ENCODE assay signal across 21 cellular contexts in genomic region chr15:71349736-71350515, GRCh38.
DNase-seq lines count a peak whose midpoint lies in the region; ATAC-seq, FAIRE-seq and TF ChIP-seq lines count a peak whose summit lies in the region.
"Had no signal": no experiment of that assay in that cellular context is flagged by ENCODE, and none has a peak within 500 bp of the region (broad histone marks: within the 10 kb centered on the region; RNA-seq: fewer than 3 reads in every experiment).

No MANE protein-coding gene starts in this region.

- H3K9me3 ChIP-seq in HepG2 (ENCODE audit: low read length) (no peaks in the 10 kb centered on the region), right lobe of liver (no peaks in the 10 kb centered on the region), psoas muscle (no peaks in the 10 kb centered on the region)
- H3K9me3 ChIP-seq: BE2C had no signal

- H3K4me3 ChIP-seq in HepG2 (replicated peaks in 1 of 3; ENCODE audit: insufficient read depth in 1 of 3, low read depth in 2 of 3, low read length in 3 of 3) (no peak overlapping the region), right lobe of liver (no peak overlapping the region), fibroblast of the aortic adventitia (ENCODE audit: low read depth, low read length) (no peak overlapping the region), psoas muscle (no peak overlapping the region)
- H3K4me3 ChIP-seq: SK-N-MC had no signal

- intact Hi-C loops in HepG2 (cut with micrococcal nuclease; ENCODE audit: unreplicated experiment) (no loop called here), right lobe of liver (cut with DNase I) (no loop called here), psoas muscle (cut with DNase I) (no loop called here)

- H3K4me2 ChIP-seq in HepG2 (ENCODE audit: low read depth, low read length) = no peak overlapping the region
- H3K4me2 ChIP-seq: KMS-11 had no signal

- no peak for FAIRE-seq in HepG2 (lab: Jason Lieb, UNC)

- H3K79me2 ChIP-seq in HepG2 (ENCODE audit: insufficient read depth, low read length) = no peaks in the 10 kb centered on the region

- TF ChIP-seq POLR2A in HepG2 (IDR thresholded peaks at IDR 0.05; ENCODE audit: insufficient read depth in 1 of 2, low read depth in 2 of 2, low read length in 2 of 2) (no peak), right lobe of liver (IDR thresholded peaks at IDR 0.05) (no peak)

- in situ Hi-C loops in HepG2 (cut with HindIII; ENCODE audit: extremely low pct_ligation_motif_present, low pct_unique_long_range_greater_than_20kb) = no loop called here

- H3K27me3 ChIP-seq in HepG2 (ENCODE audit: control insufficient read depth in 1 of 2, insufficient read depth in 2 of 2, low read length in 2 of 2) = no peaks in the 10 kb centered on the region; a peak in 1 of 5 replicates
- H3K27me3 ChIP-seq in right lobe of liver = no peaks in the 10 kb centered on the region
- no peaks in the 10 kb centered on the region for H3K27me3 ChIP-seq in psoas muscle (ENCODE audit: insufficient read depth in 3 of 3, low read length in 2 of 3)
- H3K27me3 ChIP-seq: BE2C had no signal

- CTCF ChIA-PET in HepG2 (lab: Yijun Ruan, JAX; ENCODE audit: low intra/inter-chr PET ratio, low total read pairs) = no interaction called here

- H2AFZ ChIP-seq in HepG2 (ENCODE audit: low read length) = no peak overlapping the region

- H3K27ac ChIP-seq in HepG2 (ENCODE audit: extremely low read length, insufficient read depth, low read length) (no peak overlapping the region), right lobe of liver (no peak overlapping the region), psoas muscle (no peak overlapping the region)
- H3K27ac ChIP-seq: HL-60, KMS-11, RWPE1, SK-N-MC had no signal

- ATAC-seq in HepG2 = no peak
- no peak for ATAC-seq in right lobe of liver
- no peak for ATAC-seq in psoas muscle
- ATAC-seq in left lobe of liver = no peak
- ATAC-seq in HG03565 (IDR thresholded peaks at IDR 0.05; ENCODE audit: unreplicated experiment) = no peak

- BruUV-seq in HepG2 (replicated peaks; lab: Mats Ljungman, UMichigan) = no TSS peak

- TF ChIP-seq EP300 in HepG2 (IDR thresholded peaks at IDR 0.05; ENCODE audit: low read depth in 2 of 2, low read length in 2 of 2) = no peak
- no peak for TF ChIP-seq EP300 in HepG2 (CRISPR knock-in tag; IDR thresholded peaks at IDR 0.05; ENCODE audit: borderline replicate concordance)

- POLR2A ChIA-PET in HepG2 (lab: Yijun Ruan, JAX) = no interaction called here

- H3K4me1 ChIP-seq in HepG2 (ENCODE audit: insufficient read depth, low read length) (no peaks in the 10 kb centered on the region), right lobe of liver (peaks cover 0 to 7% (median 0%) of the 10 kb centered on the region in 4 donors), psoas muscle (no peaks in the 10 kb centered on the region)
- H3K4me1 ChIP-seq: BE2C had no signal

- no peak for TF ChIP-seq RAD21 in HepG2 (CRISPR knock-in tag; IDR thresholded peaks at IDR 0.05)

- H3K36me3 ChIP-seq in HepG2 (replicated peaks in 1 of 2; ENCODE audit: control insufficient read depth in 1 of 2, insufficient read depth in 2 of 2, low read length in 2 of 2) (no peaks in the 10 kb centered on the region), right lobe of liver (no peaks in the 10 kb centered on the region), psoas muscle (ENCODE audit: insufficient read depth in 1 of 2, low read depth in 1 of 2) (no peaks in the 10 kb centered on the region)
- H3K36me3 ChIP-seq: BE2C had no signal

- no peak for TF ChIP-seq CTCF in HepG2 (CRISPR knock-in tag; IDR thresholded peaks at IDR 0.05)
- no peak for TF ChIP-seq CTCF in right lobe of liver (IDR thresholded peaks at IDR 0.05)
- TF ChIP-seq CTCF in fibroblast of the aortic adventitia (IDR thresholded peaks at IDR 0.05; ENCODE audit: insufficient read depth, low read length) = no peak
- no peak for TF ChIP-seq CTCF in psoas muscle (IDR thresholded peaks at IDR 0.05)

- no peak overlapping the region for H3K9ac ChIP-seq in HepG2 (ENCODE audit: insufficient read depth, low read depth, low read length)
- H3K9ac ChIP-seq: KMS-11 had no signal

- 6% methylated on average over 7 of the region's 7 CpGs for WGBS in HepG2 (ENCODE audit: low lambda C conversion rate)
- 80% methylated on average over 7 of the region's 7 CpGs for WGBS in right lobe of liver (ENCODE audit: insufficient coverage, low coverage, low lambda C conversion rate, missing lambda C conversion rate)
- 77 to 87% (median 78%) methylated on average over 7 of the region's 7 CpGs for WGBS in psoas muscle, 3 donors

- no peaks in the 10 kb centered on the region for H4K20me1 ChIP-seq in HepG2 (ENCODE audit: insufficient read depth, low read length)

- DNase-seq in HepG2 (ENCODE audit: low spot score) (no peak), right lobe of liver (no peak), NCI-H69 (lab: John Stamatoyannopoulos, UW) (peak; percentile 22), fibroblast of the aortic adventitia (ENCODE audit: low read depth) (peak; percentile 76), psoas muscle (no peak), left lobe of liver (ENCODE audit: low spot score) (no peak)
- DNase-seq: BE2C; EL; GF-D8; H7; NCI-H1105; NCI-H1694; NCI-H446; NK-92 treated with Interleukin-12 subunit alpha and Interleukin-12 subunit beta, amount 100 ng/mL, for 24 hours; SHP77 treated with DMSO at 0.1 percent for 48 hours; SW 1271 had no signal

TF ChIP-seq in HepG2, 621 proteins besides CTCF, POLR2A, EP300 and RAD21:
- TF ChIP-seq MED8 (CRISPR knock-in tag; IDR thresholded peaks at IDR 0.05; ENCODE audit: insufficient replicate concordance) = no peak
- peak; percentile 26 to 52; a peak in 2 of 4 replicates for TF ChIP-seq MAFK (conservative IDR thresholded peaks at IDR 0.05 in 1 of 2, IDR thresholded peaks at IDR 0.05 in 1 of 2; ENCODE audit: low read length in 2 of 2)

Comparison
In these comparisons a context has a peak if more than half of its experiments do, and no peak if none do; other contexts are left out.
1. DNase-seq: peak in NCI-H69 (single experiment) and fibroblast of the aortic adventitia (single experiment); none in HepG2 (single experiment), right lobe of liver (0 of 3), psoas muscle (0 of 2) and left lobe of liver (single experiment).